1 cellular context compared by ENCODE assay signal in the genomic region with DNA sequence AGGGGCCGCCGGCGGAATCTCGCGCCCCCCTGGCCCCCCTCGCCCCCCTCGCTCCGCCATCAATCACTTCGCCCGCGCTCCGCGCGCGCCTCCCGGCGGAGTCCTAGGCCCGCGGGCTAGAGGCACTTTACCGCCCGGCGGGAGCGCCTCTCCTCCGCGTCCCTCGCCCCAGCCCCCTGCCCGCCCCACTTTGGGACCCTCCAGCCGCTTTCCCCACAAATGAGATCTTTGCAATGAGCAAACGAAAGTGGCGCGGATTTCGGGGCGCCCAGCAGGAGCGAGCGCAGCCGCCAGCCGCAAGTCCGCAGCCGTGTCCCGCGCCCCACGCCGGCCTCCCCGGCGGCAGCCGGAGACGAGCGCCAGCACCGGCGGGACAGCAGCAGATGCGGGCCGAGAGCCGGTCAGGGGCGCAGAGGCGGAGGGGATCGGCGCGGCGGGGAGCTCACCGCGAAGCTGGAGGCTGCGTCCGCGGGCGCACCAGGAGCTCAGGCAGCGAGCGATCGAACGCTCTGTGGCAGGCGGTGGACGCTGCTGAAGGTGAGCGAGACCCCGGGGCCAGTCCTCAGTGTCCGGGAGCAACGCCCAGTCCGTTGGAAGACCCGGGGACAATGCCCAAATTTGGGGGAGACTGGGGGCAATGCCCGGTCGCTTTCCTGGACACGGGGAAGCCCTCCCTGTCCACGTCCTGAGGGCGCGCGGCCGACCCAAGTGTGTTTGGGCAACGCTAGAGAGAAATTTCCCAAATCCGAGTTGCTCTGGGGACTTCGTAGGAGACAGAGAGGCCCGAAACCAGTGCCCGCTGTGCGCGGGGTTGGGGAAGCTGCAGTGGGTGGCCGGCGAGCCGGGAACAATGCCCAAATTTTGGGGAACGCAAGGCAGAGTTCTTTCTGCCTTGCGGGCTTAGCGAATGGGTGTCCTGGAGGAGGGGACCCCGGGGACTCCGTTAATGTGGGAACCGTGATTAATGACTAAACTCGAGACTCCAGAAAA.
TF ChIP-seq lines count a peak whose summit lies in the region.

No MANE protein-coding gene starts in this region.

TF ChIP-seq in neural cell, 6 proteins besides CTCF, POLR2A, EP300 and RAD21 (continued from another document):
- TF ChIP-seq, protein P1, sequence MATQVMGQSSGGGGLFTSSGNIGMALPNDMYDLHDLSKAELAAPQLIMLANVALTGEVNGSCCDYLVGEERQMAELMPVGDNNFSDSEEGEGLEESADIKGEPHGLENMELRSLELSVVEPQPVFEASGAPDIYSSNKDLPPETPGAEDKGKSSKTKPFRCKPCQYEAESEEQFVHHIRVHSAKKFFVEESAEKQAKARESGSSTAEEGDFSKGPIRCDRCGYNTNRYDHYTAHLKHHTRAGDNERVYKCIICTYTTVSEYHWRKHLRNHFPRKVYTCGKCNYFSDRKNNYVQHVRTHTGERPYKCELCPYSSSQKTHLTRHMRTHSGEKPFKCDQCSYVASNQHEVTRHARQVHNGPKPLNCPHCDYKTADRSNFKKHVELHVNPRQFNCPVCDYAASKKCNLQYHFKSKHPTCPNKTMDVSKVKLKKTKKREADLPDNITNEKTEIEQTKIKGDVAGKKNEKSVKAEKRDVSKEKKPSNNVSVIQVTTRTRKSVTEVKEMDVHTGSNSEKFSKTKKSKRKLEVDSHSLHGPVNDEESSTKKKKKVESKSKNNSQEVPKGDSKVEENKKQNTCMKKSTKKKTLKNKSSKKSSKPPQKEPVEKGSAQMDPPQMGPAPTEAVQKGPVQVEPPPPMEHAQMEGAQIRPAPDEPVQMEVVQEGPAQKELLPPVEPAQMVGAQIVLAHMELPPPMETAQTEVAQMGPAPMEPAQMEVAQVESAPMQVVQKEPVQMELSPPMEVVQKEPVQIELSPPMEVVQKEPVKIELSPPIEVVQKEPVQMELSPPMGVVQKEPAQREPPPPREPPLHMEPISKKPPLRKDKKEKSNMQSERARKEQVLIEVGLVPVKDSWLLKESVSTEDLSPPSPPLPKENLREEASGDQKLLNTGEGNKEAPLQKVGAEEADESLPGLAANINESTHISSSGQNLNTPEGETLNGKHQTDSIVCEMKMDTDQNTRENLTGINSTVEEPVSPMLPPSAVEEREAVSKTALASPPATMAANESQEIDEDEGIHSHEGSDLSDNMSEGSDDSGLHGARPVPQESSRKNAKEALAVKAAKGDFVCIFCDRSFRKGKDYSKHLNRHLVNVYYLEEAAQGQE (IDR thresholded peaks at IDR 0.05; ENCODE audit: borderline replicate concordance) = no peak
TF ChIP-seq in neural cell: peak in this region for 1.
